11 cellular contexts compared by ENCODE assay signal in genomic region chr1:160625725-160626498, GRCh38. TPM values are rescaled to one million over a fixed set of nuclear protein-coding genes. Genes with fewer than 3 reads are reported as not detected.
A peak's percentile ranks its signal among the peaks of the same experiment; 100 is the strongest.
DNase-seq lines count a peak whose midpoint lies in the region; ATAC-seq, FAIRE-seq and TF ChIP-seq lines count a peak whose summit lies in the region.
"Had no signal": no experiment of that assay in that cellular context is flagged by ENCODE, and none has a peak within 500 bp of the region (broad histone marks: within the 10 kb centered on the region; RNA-seq: fewer than 3 reads in every experiment).

No MANE protein-coding gene starts in this region.

- peak; percentile 92 for FAIRE-seq in GM12892 (lab: Jason Lieb, UNC)

- H3K27me3 Mint-ChIP-seq in T-cell = no peaks in the 10 kb centered on the region

- POLR2A ChIA-PET in T-cell (lab: Charles Lee) = interaction anchor here (0.5 to 0.7 kb wide), 3 partner anchors 50 to 688 kb away, joined by 3 to 4 read pairs (median 3); no protein-coding TSS in a partner anchor

- TF ChIP-seq POLR2A in GM12892 (IDR thresholded peaks at IDR 0.05; ENCODE audit: low read depth, low read length) = no peak; the same call in none of the 2 replicates

- H3K9me3 Mint-ChIP-seq in T-cell = peaks cover 0 to 3% (median 3%) of the 10 kb centered on the region in 3 donors

- H3K27ac Mint-ChIP-seq in T-cell = peak overlapping the region; percentile 96 to 98

- H3K4me3 Mint-ChIP-seq in T-cell = peak overlapping the region; percentile 41 to 60 (median 55)

- CTCF ChIA-PET in T-cell (lab: Charles Lee) = interaction anchor here in 1 of 2 donors (1.0 to 1.1 kb wide), 2 partner anchors 7 to 50 kb away, joined by 3 to 5 read pairs; no protein-coding TSS in a partner anchor

- DNase-seq in GM12892 (ENCODE audit: insufficient read length) = no peak
- DNase-seq in T-cell = peak in 3 of 34 experiments; percentile 29 to 55 (median 54)
- DNase-seq in activated gamma-delta T cell treated with anti-CD3 and anti-CD28 coated beads, Interleukin-2, amount 50 U/mL, for 16 hours (ENCODE audit: low read depth) = peak; percentile 39
- peak; percentile 66 for DNase-seq in stimulated activated CD4-positive, alpha-beta T cell treated with anti-CD3 and anti-CD28 coated beads, Interleukin-2, amount 100 ng/mL, for 4 hours (ENCODE audit: low read depth)
- no peak for DNase-seq in effector CD8-positive, alpha-beta T cell (lab: John Stamatoyannopoulos, UW)
- DNase-seq in NCI-H1436 (lab: John Stamatoyannopoulos, UW) = no peak
- DNase-seq: brain microvascular endothelial cell, NCI-H1417 treated with DMSO at 0.1 percent for 48 hours had no signal

- peaks cover 99 to 100% (median 100%) of the 10 kb centered on the region in 3 donors for H3K4me1 Mint-ChIP-seq in T-cell

- H3K36me3 Mint-ChIP-seq in T-cell = peaks cover 66% of the 10 kb centered on the region

- ATAC-seq in T-cell (replicated peaks in 1 of 4) = no peak
- ATAC-seq in HG02840 (IDR thresholded peaks at IDR 0.05; ENCODE audit: low FRiP score, unreplicated experiment) = no peak
- ATAC-seq in GM21717 (IDR thresholded peaks at IDR 0.05; ENCODE audit: unreplicated experiment) = no peak

RNA-seq across cellular contexts. Expression of gene SLAMF1, which starts 20.9 kb away (rescaled TPM):
- 244 TPM for polyA plus RNA-seq in GM12892 (2012; ENCODE audit: missing spikeins)
- total RNA-seq in T-cell = 10 to 100 TPM; 19.4 to 38.7 (median 30.7) TPM
- total RNA-seq: SJSA1 had no signal

RNA-seq across cellular contexts. Expression of gene CD84, which starts 46.6 kb away (rescaled TPM):
- polyA plus RNA-seq in GM12892 (2012; ENCODE audit: missing spikeins) = 18.7 TPM
- total RNA-seq in T-cell = 10 to 100 TPM; 47.5 to 97.4 (median 51.8) TPM
- total RNA-seq: SJSA1 had no signal

Comparison
In these comparisons a context has a peak if more than half of its experiments do, and no peak if none do; other contexts are left out.
1. DNase-seq: peak in activated gamma-delta T cell treated with anti-CD3 and anti-CD28 coated beads, Interleukin-2, amount 50 U/mL, for 16 hours (single experiment) and stimulated activated CD4-positive, alpha-beta T cell treated with anti-CD3 and anti-CD28 coated beads, Interleukin-2, amount 100 ng/mL, for 4 hours (single experiment); none in GM12892 (single experiment), effector CD8-positive, alpha-beta T cell (single experiment) and NCI-H1436 (single experiment).